8 cellular contexts compared by ENCODE assay signal in genomic region chr22:20919718-20920117, GRCh38. TPM values are rescaled to one million over a fixed set of nuclear protein-coding genes. Genes with fewer than 3 reads are reported as not detected.
DNase-seq lines count a peak whose midpoint lies in the region; ATAC-seq and TF ChIP-seq lines count a peak whose summit lies in the region.

No MANE protein-coding gene starts in this region.

- H3K4me1 ChIP-seq in RWPE2 (ENCODE audit: insufficient read depth, poor library complexity, severe bottlenecking) (peaks cover 13% of the 10 kb centered on the region), esophagus squamous epithelium (peaks cover 25 to 75% (median 43%) of the 10 kb centered on the region in 3 donors), prostate gland (replicated peaks) (peaks cover 8% of the 10 kb centered on the region)

- TF ChIP-seq CTCF in RWPE2 (IDR thresholded peaks at IDR 0.05; ENCODE audit: poor library complexity, severe bottlenecking): no peak
- no peak for TF ChIP-seq CTCF in esophagus squamous epithelium (IDR thresholded peaks at IDR 0.05)
- no peak for TF ChIP-seq CTCF in prostate gland (IDR thresholded peaks at IDR 0.05)

- WGBS in esophagus squamous epithelium, 2 donors: 5 to 7% methylated on average over 4 of the region's 4 CpGs
- WGBS in prostate gland: 3% methylated on average over 4 of the region's 4 CpGs

- TF ChIP-seq POLR2A in esophagus squamous epithelium (IDR thresholded peaks at IDR 0.05) (no peak), prostate gland (IDR thresholded peaks at IDR 0.05) (no peak)

- H3K36me3 ChIP-seq in RWPE2 (ENCODE audit: low read depth) (peaks cover 35% of the 10 kb centered on the region), esophagus squamous epithelium (peaks cover 0 to 3% (median 0%) of the 10 kb centered on the region in 3 donors), prostate gland (no peaks in the 10 kb centered on the region)

- peak overlapping the region; percentile 82 for H3K4me3 ChIP-seq in GM08714 (ENCODE audit: low read length)
- peak overlapping the region; percentile 67 for H3K4me3 ChIP-seq in RWPE2 (ENCODE audit: severe bottlenecking)
- peak overlapping the region; percentile 74 to 100 (median 90) for H3K4me3 ChIP-seq in esophagus squamous epithelium
- peak overlapping the region; percentile 90 to 93 for H3K4me3 ChIP-seq in prostate gland

- ATAC-seq in RWPE2 (ENCODE audit: low read depth) (no peak), GM21381 (IDR thresholded peaks at IDR 0.05; ENCODE audit: unreplicated experiment) (no peak)

- no peaks in the 10 kb centered on the region for H3K27me3 ChIP-seq in RWPE2 (ENCODE audit: insufficient read depth, poor library complexity, severe bottlenecking)
- H3K27me3 ChIP-seq in esophagus squamous epithelium: no peaks in the 10 kb centered on the region
- H3K27me3 ChIP-seq in prostate gland (replicated peaks; ENCODE audit: insufficient read depth): no peaks in the 10 kb centered on the region

- H3K27ac ChIP-seq in RWPE2 (ENCODE audit: poor library complexity, severe bottlenecking) (peak overlapping the region; percentile 69), esophagus squamous epithelium (peak overlapping the region; percentile 22 to 100 (median 96)), prostate gland (peak overlapping the region in 1 of 2 donors; percentile 23)

- DNase-seq in RWPE2 (ENCODE audit: low spot score): no peak
- DNase-seq in esophagus squamous epithelium (lab: John Stamatoyannopoulos, UW): no peak
- DNase-seq in prostate gland (ENCODE audit: low spot score): no peak
- DNase-seq in HuH-7 (ENCODE audit: low spot score): no peak
- DNase-seq in NCI-H526 (lab: John Stamatoyannopoulos, UW): no peak
- DNase-seq in NOMO-1 (lab: John Stamatoyannopoulos, UW; ENCODE audit: unreplicated experiment in 2 of 2): no peak

- intact Hi-C loops in esophagus squamous epithelium (cut with DNase I): loop anchor here (10.0 kb wide), 1 partner anchor 55 kb away; no protein-coding TSS in a partner anchor
- intact Hi-C loops in prostate gland (cut with DNase I): loop anchor here (5.0 kb wide), 2 partner anchors 62 to 83 kb away; partner anchors contain the start of genes PI4KA, SNAP29 and THAP7

- no peaks in the 10 kb centered on the region for H3K9me3 ChIP-seq in RWPE2 (ENCODE audit: severe bottlenecking)
- H3K9me3 ChIP-seq in esophagus squamous epithelium: no peaks in the 10 kb centered on the region
- H3K9me3 ChIP-seq in prostate gland: no peaks in the 10 kb centered on the region

RNA-seq across cellular contexts. Expression of gene CRKL, which starts 2.5 kb away (rescaled TPM):
- 10 to 100 TPM; 38.2 to 46.2 (median 44.4) TPM for total RNA-seq in esophagus squamous epithelium
- total RNA-seq in prostate gland: 10 to 100 TPM; 41.6 to 72.0 TPM

RNA-seq across cellular contexts. Expression of gene AIFM3, which starts 47.3 kb away (rescaled TPM):
- total RNA-seq in esophagus squamous epithelium (1 to 10 TPM in 2 of 4 donors, under 1 TPM in 2; 0.30 to 1.9 (median 0.94) TPM), prostate gland (1 to 10 TPM; 1.4 to 1.8 TPM)
